Comparison of ENCODE assay signal across 14 cellular contexts in genomic region chr18:7464245-7464966, GRCh38.
"Had no signal": no experiment of that assay in that cellular context is flagged by ENCODE, and none has a peak within 500 bp of the region (broad histone marks: within the 10 kb centered on the region; RNA-seq: fewer than 3 reads in every experiment).

No MANE protein-coding gene starts in this region.

- ATAC-seq: activated T-cell treated with anti-CD3 and anti-CD28 coated beads, Interleukin-2, amount 50 U/mL, for 72 hours; body of pancreas; left colon; sciatic nerve had no signal

- DNase-seq: activated B cell treated with CpG ODN at 0.5 μM for 24 hours; activated CD4-positive, alpha-beta T cell treated with anti-CD3 and anti-CD28 coated beads, Interleukin-2, amount 10 ng/mL, durations not matched to agents 24 days and 14 days; activated CD8-positive, alpha-beta memory T cell treated with anti-CD3 and anti-CD28 coated beads, Interleukin-2, amount 50 U/mL, for 48 hours; activated gamma-delta T cell; activated T-cell treated with anti-CD3 and anti-CD28 coated beads, Interleukin-2, amount 50 U/mL, for 72 hours; amniotic stem cell; body of pancreas; central memory CD4-positive, alpha-beta T cell; esophagus squamous epithelium; foreskin fibroblast; glutamatergic neuron; left colon; stimulated activated CD4-positive, alpha-beta T cell treated with anti-CD3 and anti-CD28 coated beads, Interleukin-2, amount 100 ng/mL, for 24 hours had no signal
